In the genomic region with DNA sequence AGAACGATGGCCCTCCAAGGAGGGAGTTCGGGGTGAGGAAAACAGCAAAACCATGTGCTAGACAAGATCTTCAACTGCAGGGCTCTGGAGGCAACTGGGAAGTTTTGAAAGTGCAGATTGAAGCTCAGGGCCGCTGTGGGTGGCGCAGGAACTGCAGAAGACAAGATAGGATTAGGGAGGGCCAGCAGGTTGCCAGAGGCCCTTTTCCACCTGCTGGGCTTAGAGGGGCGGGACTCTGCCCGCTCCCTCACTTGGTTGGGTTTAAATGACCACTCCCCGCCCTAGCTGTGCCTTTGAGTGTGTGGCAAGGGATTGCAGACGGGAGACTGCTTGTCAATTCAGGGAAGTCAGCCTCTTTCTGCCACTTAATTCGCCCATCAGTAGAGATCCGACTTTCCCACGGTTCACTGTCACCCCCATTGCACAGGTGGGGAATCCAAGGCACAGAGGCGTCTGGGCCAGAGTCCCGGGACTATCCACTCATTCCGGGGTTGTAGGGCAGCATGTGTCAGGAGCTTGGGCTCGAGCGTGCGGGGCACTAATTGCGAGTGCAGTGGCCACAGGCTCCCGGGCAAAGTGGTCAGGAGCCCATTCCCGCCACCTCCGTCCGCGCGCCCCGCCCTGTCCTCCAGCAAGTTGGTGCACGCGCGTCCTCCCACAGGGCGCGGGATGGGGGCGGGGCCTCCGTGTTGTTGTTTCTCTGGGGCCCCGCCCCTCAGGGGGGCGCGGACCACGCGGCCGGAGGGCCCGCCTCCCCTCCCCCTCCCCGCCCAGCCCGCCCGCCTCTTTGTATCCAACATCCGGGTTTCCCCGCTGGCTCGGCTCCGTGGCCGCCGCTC, we compare ENCODE assay signal across 8 cellular contexts. TPM values are rescaled to one million over a fixed set of nuclear protein-coding genes. Genes with fewer than 3 reads are reported as not detected.
DNase-seq lines count a peak whose midpoint lies in the region; ATAC-seq and TF ChIP-seq lines count a peak whose summit lies in the region.

Gene ACVR2B, plus strand, starts transcription at position 816 of the 839 bp plus-strand sequence. CDS start 433 bp downstream, outside the sequence.

- TF ChIP-seq CTCF in brain microvascular endothelial cell (IDR thresholded peaks at IDR 0.05; ENCODE audit: low read depth, low read length, missing control alignments) (no peak), gastrocnemius medialis (IDR thresholded peaks at IDR 0.05 in 4 of 5, conservative IDR thresholded peaks at IDR 0.05 in 1 of 5) (peak in 1 of 5 experiments; percentile 14)

- H3K27ac ChIP-seq in brain microvascular endothelial cell (no peak within 1 kb of the TSS), gastrocnemius medialis (peak within 1 kb of the TSS; percentile 96 to 98 (median 97))

- in situ Hi-C loops in brain microvascular endothelial cell (cut with HindIII; ENCODE audit: low pct_ligation_motif_present, low sequenced_read_pairs), result no loop called here
- in situ Hi-C loops in gastrocnemius medialis (cut with MboI; ENCODE audit: low sequenced_read_pairs in 4 of 4), result no loop called here

- H3K36me3 ChIP-seq in brain microvascular endothelial cell (replicated peaks) (no peaks in the 10 kb centered on the region), gastrocnemius medialis (no peaks in the 10 kb centered on the region)

- H3K4me3 ChIP-seq in brain microvascular endothelial cell (ENCODE audit: low read depth, low read length) (peak within 1 kb of the TSS; percentile 67), iPS-11a (ENCODE audit: low read depth, low read length) (peak within 1 kb of the TSS; percentile 93), gastrocnemius medialis (peak within 1 kb of the TSS; percentile 73 to 92 (median 79))

- intact Hi-C loops in gastrocnemius medialis (cut with DNase I; ENCODE audit: low total_unique reads), result loop anchor here (2.0 to 10.0 kb wide), 3 partner anchors 26 to 318 kb away; partner anchors contain the start of genes ACAA1, MYD88 and OXSR1

- no peaks in the 10 kb centered on the region for H3K27me3 ChIP-seq in brain microvascular endothelial cell (replicated peaks)
- H3K27me3 ChIP-seq in gastrocnemius medialis, result no peaks in the 10 kb centered on the region

- peak; percentile 61 for ATAC-seq in HG02852 (IDR thresholded peaks at IDR 0.05; ENCODE audit: unreplicated experiment)
- peak; percentile 43 for ATAC-seq in gastrocnemius medialis
- ATAC-seq in GM18505 (IDR thresholded peaks at IDR 0.05; ENCODE audit: unreplicated experiment), result no peak

- peak in 1 of 2 donors; percentile 69 for TF ChIP-seq POLR2A in gastrocnemius medialis (IDR thresholded peaks at IDR 0.05)
- no peak for TF ChIP-seq POLR2A in GM18505 (IDR thresholded peaks at IDR 0.05; ENCODE audit: borderline replicate concordance, extremely low read depth, insufficient read depth, insufficient read length)

- H3K4me1 ChIP-seq in gastrocnemius medialis, result peaks cover 23 to 29% of the 10 kb centered on the region in 2 donors

- no peaks in the 10 kb centered on the region for H3K9me3 ChIP-seq in gastrocnemius medialis

- DNase-seq in GF-D8 (lab: John Stamatoyannopoulos, UW) (peak; percentile 18), NCI-H1930 (lab: John Stamatoyannopoulos, UW) (peak; percentile 64 to 70), UCSD-AML1 (lab: John Stamatoyannopoulos, UW; ENCODE audit: unreplicated experiment) (peak; percentile 86), brain microvascular endothelial cell (peak; percentile 45), gastrocnemius medialis (peak; percentile 85 to 86)

RNA-seq across cellular contexts. Expression of gene ACVR2B, which starts in this region (rescaled TPM):
- total RNA-seq in gastrocnemius medialis, result 10 to 100 TPM in 1 of 4 donors, 1 to 10 TPM in 3; 2.4 to 12.1 (median 6.3) TPM

Comparison
In these comparisons a context has a peak if more than half of its experiments do, and no peak if none do; other contexts are left out.
1. DNase-seq: peak in every context shown above with its lines; median percentile 86 in UCSD-AML1; 86 in gastrocnemius medialis; 67 in NCI-H1930; 45 in brain microvascular endothelial cell; 18 in GF-D8.